In the genomic region with DNA sequence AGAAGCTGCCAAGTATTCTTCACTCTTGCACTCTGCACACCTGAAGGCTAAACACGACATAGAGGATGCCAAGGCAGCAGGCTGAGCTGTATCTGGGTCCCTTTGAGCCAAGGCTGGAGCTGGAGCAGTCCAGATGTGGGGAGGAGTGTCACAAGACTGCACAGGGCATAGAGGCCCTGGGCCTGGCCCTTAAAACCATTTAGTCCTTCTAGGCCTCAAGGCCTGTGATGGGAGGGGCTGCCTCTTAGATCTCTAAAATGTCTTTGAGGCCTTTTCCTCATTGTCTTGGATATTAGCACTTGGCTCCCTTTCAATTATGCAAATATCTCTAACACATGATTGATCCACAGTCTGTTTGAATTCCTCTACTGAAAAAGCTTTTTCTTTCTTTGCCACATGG, we compare ENCODE assay signal across 33 cellular contexts.
"Had no signal": no experiment of that assay in that cellular context is flagged by ENCODE, and none has a peak within 500 bp of the region (broad histone marks: within the 10 kb centered on the region; RNA-seq: fewer than 3 reads in every experiment).

No MANE protein-coding gene starts in this region.

- H3K27ac Mint-ChIP-seq: activated B cell treated with CpG ODN at 0.5 μM for 24 hours; activated CD4-positive, alpha-beta memory T cell treated with anti-CD3 and anti-CD28 coated beads, Interleukin-2, amount 10 ng/mL, durations not matched to agents 7 days and 5 days; activated CD4-positive, alpha-beta T cell treated with anti-CD3 and anti-CD28 coated beads for 36 hours; activated CD4-positive, alpha-beta T cell treated with anti-CD3 and anti-CD28 coated beads, Interleukin-2, amount 10 ng/mL, durations not matched to agents 7 days and 5 days; activated CD8-positive, alpha-beta memory T cell treated with anti-CD3 and anti-CD28 coated beads, Interleukin-2, amount 10 ng/mL, durations not matched to agents 7 days and 5 days; activated CD8-positive, alpha-beta T cell treated with anti-CD3 and anti-CD28 coated beads, Interleukin-2, amount 10 ng/mL, durations not matched to agents 7 days and 5 days; activated naive CD4-positive, alpha-beta T cell treated with anti-CD3 and anti-CD28 coated beads, Interleukin-2, amount 10 ng/mL, durations not matched to agents 7 days and 5 days; activated naive CD8-positive, alpha-beta T cell; activated naive CD8-positive, alpha-beta T cell treated with anti-CD3 and anti-CD28 coated beads, Interleukin-2, amount 10 ng/mL, durations not matched to agents 7 days and 5 days; activated naive CD8-positive, alpha-beta T cell treated with anti-CD3 and anti-CD28 coated beads, Interleukin-2, amount 50 U/mL, for 24 hours; activated T-cell treated with anti-CD3 and anti-CD28 coated beads, Interleukin-2, amount 50 U/mL, for 24 hours; activated T-helper 2 cell treated with anti-CD3 and anti-CD28 coated beads, Interferon-gamma antibody, Interleukin-2, Interleukin-4, amounts not matched to agents 10 μg/mL and 5 μg/mL and 100 μg/mL, durations not matched to agents 14 hours and 24 hours and 36 hours; brain; T-cell; T-helper 17 cell had no signal

- H3K36me3 Mint-ChIP-seq: activated CD8-positive, alpha-beta memory T cell treated with anti-CD3 and anti-CD28 coated beads, Interleukin-2, amount 10 ng/mL, durations not matched to agents 7 days and 5 days; activated naive CD4-positive, alpha-beta T cell treated with anti-CD3 and anti-CD28 coated beads, Interleukin-2, amount 10 ng/mL, durations not matched to agents 7 days and 5 days; activated naive CD8-positive, alpha-beta T cell treated with anti-CD3 and anti-CD28 coated beads, Interleukin-2, amount 10 ng/mL, durations not matched to agents 7 days and 5 days; T-cell had no signal

- H3K27me3 ChIP-seq: ascending aorta, cardiac muscle cell had no signal

- H3K4me1 Mint-ChIP-seq: activated CD4-positive, alpha-beta memory T cell treated with anti-CD3 and anti-CD28 coated beads, Interleukin-2, amount 10 ng/mL, durations not matched to agents 7 days and 5 days; activated CD4-positive, alpha-beta T cell treated with anti-CD3 and anti-CD28 coated beads for 36 hours; activated CD4-positive, alpha-beta T cell treated with anti-CD3 and anti-CD28 coated beads, Interleukin-2, amount 10 ng/mL, durations not matched to agents 7 days and 5 days; activated CD8-positive, alpha-beta memory T cell treated with anti-CD3 and anti-CD28 coated beads, Interleukin-2, amount 10 ng/mL, durations not matched to agents 7 days and 5 days; activated naive CD4-positive, alpha-beta T cell treated with anti-CD3 and anti-CD28 coated beads, Interleukin-2, amount 10 ng/mL, durations not matched to agents 7 days and 5 days; activated naive CD4-positive, alpha-beta T cell treated with anti-CD3 and anti-CD28 coated beads, Interleukin-2, amount 50 U/mL, for 24 hours; activated naive CD8-positive, alpha-beta T cell treated with anti-CD3 and anti-CD28 coated beads, Interleukin-2, amount 10 ng/mL, durations not matched to agents 7 days and 5 days; activated naive CD8-positive, alpha-beta T cell treated with anti-CD3 and anti-CD28 coated beads, Interleukin-2, amount 50 U/mL, for 24 hours; central memory CD8-positive, alpha-beta T cell; T-cell; T-helper 17 cell had no signal

- H3K4me3 ChIP-seq: ascending aorta, cardiac muscle cell had no signal

- H3K4me3 Mint-ChIP-seq: activated B cell treated with CpG ODN at 0.5 μM for 24 hours; activated CD4-positive, alpha-beta memory T cell treated with anti-CD3 and anti-CD28 coated beads, Interleukin-2, amount 10 ng/mL, durations not matched to agents 7 days and 5 days; activated CD4-positive, alpha-beta T cell treated with anti-CD3 and anti-CD28 coated beads for 36 hours; activated CD4-positive, alpha-beta T cell treated with anti-CD3 and anti-CD28 coated beads, Interleukin-2, amount 10 ng/mL, durations not matched to agents 7 days and 5 days; activated CD8-positive, alpha-beta memory T cell treated with anti-CD3 and anti-CD28 coated beads, Interleukin-2, amount 10 ng/mL, durations not matched to agents 7 days and 5 days; activated CD8-positive, alpha-beta T cell treated with anti-CD3 and anti-CD28 coated beads, Interleukin-2, amount 10 ng/mL, durations not matched to agents 7 days and 5 days; activated naive CD4-positive, alpha-beta T cell treated with anti-CD3 and anti-CD28 coated beads, Interleukin-2, amount 10 ng/mL, durations not matched to agents 7 days and 5 days; activated naive CD4-positive, alpha-beta T cell treated with anti-CD3 and anti-CD28 coated beads, Interleukin-2, amount 50 U/mL, for 24 hours; activated naive CD8-positive, alpha-beta T cell; activated naive CD8-positive, alpha-beta T cell treated with anti-CD3 and anti-CD28 coated beads, Interleukin-2, amount 10 ng/mL, durations not matched to agents 7 days and 5 days; activated naive CD8-positive, alpha-beta T cell treated with anti-CD3 and anti-CD28 coated beads, Interleukin-2, amount 50 U/mL, for 24 hours; activated T-cell treated with anti-CD3 and anti-CD28 coated beads, Interleukin-2, amount 50 U/mL, for 24 hours; brain; central memory CD8-positive, alpha-beta T cell; T-cell; T-helper 17 cell had no signal

- ATAC-seq: activated CD4-positive, alpha-beta T cell treated with anti-CD3 and anti-CD28 coated beads for 36 hours; activated CD8-positive, alpha-beta memory T cell treated with anti-CD3 and anti-CD28 coated beads, Interleukin-2, amount 10 ng/mL, durations not matched to agents 7 days and 5 days; activated CD8-positive, alpha-beta T cell treated with anti-CD3 and anti-CD28 coated beads, Interleukin-2, amount 10 ng/mL, durations not matched to agents 7 days and 5 days; activated naive CD8-positive, alpha-beta T cell treated with anti-CD3 and anti-CD28 coated beads, Interleukin-2, amount 50 U/mL, for 24 hours; T-cell; T-helper 17 cell had no signal

- H3K27ac ChIP-seq: ascending aorta, cardiac muscle cell, VCaP had no signal

- H3K4me1 ChIP-seq: ascending aorta had no signal

- DNase-seq: activated B cell treated with CpG ODN at 0.5 μM for 24 hours; activated CD4-positive, alpha-beta memory T cell treated with anti-CD3 and anti-CD28 coated beads, Interleukin-2, amount 10 ng/mL, durations not matched to agents 7 days and 5 days; activated CD4-positive, alpha-beta T cell treated with anti-CD3 and anti-CD28 coated beads for 36 hours; activated CD4-positive, alpha-beta T cell treated with anti-CD3 and anti-CD28 coated beads for 48 hours; activated CD4-positive, alpha-beta T cell treated with anti-CD3 and anti-CD28 coated beads, Interleukin-2, amount 10 ng/mL, durations not matched to agents 7 days and 5 days; activated CD4-positive, alpha-beta T cell treated with anti-CD3 and anti-CD28 coated beads, Interleukin-2, amount 50 U/mL, for 48 hours; activated CD4-positive, CD25-positive, alpha-beta regulatory T cell treated with anti-CD3 and anti-CD28 coated beads, Interleukin-2, amount 50 U/mL, for 72 hours; activated CD8-positive, alpha-beta memory T cell treated with anti-CD3 and anti-CD28 coated beads for 24 hours; activated CD8-positive, alpha-beta memory T cell treated with anti-CD3 and anti-CD28 coated beads, Interleukin-2, amount 10 ng/mL, durations not matched to agents 7 days and 5 days; activated CD8-positive, alpha-beta memory T cell treated with anti-CD3 and anti-CD28 coated beads, Interleukin-2, amount 50 U/mL, for 48 hours; activated CD8-positive, alpha-beta T cell treated with anti-CD3 and anti-CD28 coated beads, Interleukin-2, amount 10 ng/mL, durations not matched to agents 7 days and 5 days; activated effector memory CD4-positive, alpha-beta T cell treated with Interleukin-2 at 50 U/mL for 16 hours; activated gamma-delta T cell; activated naive CD4-positive, alpha-beta T cell treated with anti-CD3 and anti-CD28 coated beads, Interleukin-2, amount 10 ng/mL, durations not matched to agents 7 days and 5 days; activated naive CD4-positive, alpha-beta T cell treated with Interleukin-2 at 50 U/mL for 16 hours; activated naive CD8-positive, alpha-beta T cell treated with anti-CD3 and anti-CD28 coated beads, Interleukin-2, amount 10 ng/mL, durations not matched to agents 7 days and 5 days; activated naive CD8-positive, alpha-beta T cell treated with anti-CD3 and anti-CD28 coated beads, Interleukin-2, amount 50 U/mL, for 24 hours; activated T-cell treated with anti-CD3 and anti-CD28 coated beads, Interleukin-2, amount 50 U/mL, for 24 hours; activated T-cell treated with anti-CD3 and anti-CD28 coated beads, Interleukin-2, amount 50 U/mL, for 48 hours; amygdala; anterior cingulate cortex; caudate nucleus; cerebellar nuclear complex; T-cell; T-helper 17 cell had no signal

- H3K36me3 ChIP-seq: ascending aorta, cardiac muscle cell had no signal

- H3K27me3 Mint-ChIP-seq: activated naive CD4-positive, alpha-beta T cell treated with anti-CD3 and anti-CD28 coated beads, Interleukin-2, amount 10 ng/mL, durations not matched to agents 7 days and 5 days had no signal
